Comparison of ENCODE assay signal across 31 cellular contexts in genomic region chr11:8049084-8049483, GRCh38.
"Had no signal": no experiment of that assay in that cellular context is flagged by ENCODE, and none has a peak within 500 bp of the region (broad histone marks: within the 10 kb centered on the region; RNA-seq: fewer than 3 reads in every experiment).

No MANE protein-coding gene starts in this region.

- H3K27ac ChIP-seq: brain microvascular endothelial cell, esophagus muscularis mucosa, foreskin keratinocyte, gastrocnemius medialis had no signal

- H3K4me1 Mint-ChIP-seq: activated CD4-positive, alpha-beta T cell treated with anti-CD3 and anti-CD28 coated beads for 36 hours; activated CD4-positive, alpha-beta T cell treated with anti-CD3 and anti-CD28 coated beads, Interleukin-2, amount 10 ng/mL, durations not matched to agents 24 days and 14 days; activated naive CD4-positive, alpha-beta T cell treated with anti-CD3 and anti-CD28 coated beads, Interleukin-2, amount 10 ng/mL, durations not matched to agents 7 days and 5 days had no signal

- H3K4me1 ChIP-seq: esophagus muscularis mucosa, foreskin keratinocyte, gastrocnemius medialis had no signal

- DNase-seq: activated CD4-positive, alpha-beta memory T cell treated with anti-CD3 and anti-CD28 coated beads for 36 hours; activated CD4-positive, alpha-beta T cell treated with anti-CD3 and anti-CD28 coated beads for 36 hours; activated CD4-positive, alpha-beta T cell treated with anti-CD3 and anti-CD28 coated beads, Interleukin-2, amount 10 ng/mL, durations not matched to agents 24 days and 14 days; activated CD4-positive, CD25-positive, alpha-beta regulatory T cell; activated CD4-positive, CD25-positive, alpha-beta regulatory T cell treated with anti-CD3 and anti-CD28 coated beads, Interleukin-2, amount 50 U/mL, for 72 hours; activated CD8-positive, alpha-beta memory T cell treated with anti-CD3 and anti-CD28 coated beads for 24 hours; activated CD8-positive, alpha-beta memory T cell treated with anti-CD3 and anti-CD28 coated beads, Interleukin-2, amount 50 U/mL, for 4 hours; activated gamma-delta T cell; activated naive CD4-positive, alpha-beta T cell; activated naive CD4-positive, alpha-beta T cell treated with anti-CD3 and anti-CD28 coated beads, Interleukin-2, amount 10 ng/mL, durations not matched to agents 7 days and 5 days; activated T-cell treated with anti-CD3 and anti-CD28 coated beads for 4 hours; activated T-cell treated with anti-CD3 and anti-CD28 coated beads, Interleukin-2, amount 50 U/mL, for 24 hours; activated T-cell treated with anti-CD3 and anti-CD28 coated beads, Interleukin-2, amount 50 U/mL, for 72 hours; amniotic stem cell; anterior cingulate cortex; brain microvascular endothelial cell; caudate nucleus; cortex of kidney; dermis blood vessel endothelial cell; effector CD4-positive, alpha-beta T cell; effector memory CD8-positive, alpha-beta T cell; erythroblast; foreskin keratinocyte; gastrocnemius medialis; glutamatergic neuron; T-helper 1 cell; T-helper 17 cell; T1000 had no signal

- H3K36me3 ChIP-seq: brain microvascular endothelial cell, esophagus muscularis mucosa, gastrocnemius medialis had no signal

- H3K36me3 Mint-ChIP-seq: activated CD4-positive, alpha-beta memory T cell treated with anti-CD3 and anti-CD28 coated beads for 36 hours; activated naive CD4-positive, alpha-beta T cell treated with anti-CD3 and anti-CD28 coated beads, Interleukin-2, amount 10 ng/mL, durations not matched to agents 7 days and 5 days; activated naive CD4-positive, alpha-beta T cell treated with anti-CD3 and anti-CD28 coated beads, Interleukin-2, amount 50 U/mL, for 72 hours had no signal

- H3K27ac Mint-ChIP-seq: activated CD4-positive, alpha-beta memory T cell treated with anti-CD3 and anti-CD28 coated beads for 36 hours; activated CD4-positive, alpha-beta T cell treated with anti-CD3 and anti-CD28 coated beads for 36 hours; activated CD4-positive, alpha-beta T cell treated with anti-CD3 and anti-CD28 coated beads, Interleukin-2, amount 10 ng/mL, durations not matched to agents 24 days and 14 days; activated naive CD4-positive, alpha-beta T cell treated with anti-CD3 and anti-CD28 coated beads, Interleukin-2, amount 10 ng/mL, durations not matched to agents 7 days and 5 days; activated naive CD4-positive, alpha-beta T cell treated with anti-CD3 and anti-CD28 coated beads, Interleukin-2, amount 50 U/mL, for 72 hours; activated T-cell treated with anti-CD3 and anti-CD28 coated beads, Interleukin-2, amount 50 U/mL, for 24 hours; activated T-cell treated with anti-CD3 and anti-CD28 coated beads, Interleukin-2, amount 50 U/mL, for 72 hours; effector memory CD8-positive, alpha-beta T cell; T-helper 17 cell; T-helper 2 cell treated with Interferon-gamma antibody and Interleukin-4, amounts not matched to agents 5 μg/mL and 100 μg/mL, for 36 hours had no signal

- H3K27me3 ChIP-seq: esophagus muscularis mucosa, gastrocnemius medialis had no signal

- ATAC-seq: activated CD4-positive, alpha-beta T cell treated with anti-CD3 and anti-CD28 coated beads for 36 hours; activated naive CD4-positive, alpha-beta T cell treated with anti-CD3 and anti-CD28 coated beads, Interleukin-2, amount 50 U/mL, for 72 hours; activated T-cell treated with anti-CD3 and anti-CD28 coated beads, Interleukin-2, amount 50 U/mL, for 72 hours; effector memory CD8-positive, alpha-beta T cell; foreskin keratinocyte; gastrocnemius medialis; T-helper 17 cell had no signal

- H3K4me3 Mint-ChIP-seq: activated CD4-positive, alpha-beta memory T cell treated with anti-CD3 and anti-CD28 coated beads for 36 hours; activated CD4-positive, alpha-beta T cell treated with anti-CD3 and anti-CD28 coated beads for 36 hours; activated CD4-positive, alpha-beta T cell treated with anti-CD3 and anti-CD28 coated beads, Interleukin-2, amount 10 ng/mL, durations not matched to agents 24 days and 14 days; activated naive CD4-positive, alpha-beta T cell treated with anti-CD3 and anti-CD28 coated beads, Interleukin-2, amount 10 ng/mL, durations not matched to agents 7 days and 5 days; activated T-cell treated with anti-CD3 and anti-CD28 coated beads, Interleukin-2, amount 50 U/mL, for 24 hours; activated T-cell treated with anti-CD3 and anti-CD28 coated beads, Interleukin-2, amount 50 U/mL, for 72 hours; effector memory CD8-positive, alpha-beta T cell; T-helper 17 cell; T-helper 2 cell treated with Interferon-gamma antibody and Interleukin-4, amounts not matched to agents 5 μg/mL and 100 μg/mL, for 36 hours had no signal

- H3K9me3 Mint-ChIP-seq: activated CD4-positive, alpha-beta memory T cell treated with anti-CD3 and anti-CD28 coated beads for 36 hours; activated CD4-positive, alpha-beta T cell treated with anti-CD3 and anti-CD28 coated beads, Interleukin-2, amount 10 ng/mL, durations not matched to agents 24 days and 14 days; activated naive CD4-positive, alpha-beta T cell treated with anti-CD3 and anti-CD28 coated beads, Interleukin-2, amount 10 ng/mL, durations not matched to agents 7 days and 5 days; activated naive CD4-positive, alpha-beta T cell treated with anti-CD3 and anti-CD28 coated beads, Interleukin-2, amount 50 U/mL, for 72 hours; activated T-cell treated with anti-CD3 and anti-CD28 coated beads, Interleukin-2, amount 50 U/mL, for 24 hours; activated T-cell treated with anti-CD3 and anti-CD28 coated beads, Interleukin-2, amount 50 U/mL, for 72 hours; effector memory CD8-positive, alpha-beta T cell; T-helper 2 cell treated with Interferon-gamma antibody and Interleukin-4, amounts not matched to agents 5 μg/mL and 100 μg/mL, for 36 hours had no signal

- H3K9me3 ChIP-seq: esophagus muscularis mucosa, gastrocnemius medialis had no signal

- H3K4me3 ChIP-seq: esophagus muscularis mucosa, gastrocnemius medialis had no signal
